18 cellular contexts compared by ENCODE assay signal in genomic region chr9:76902395-76902794, GRCh38.
DNase-seq lines count a peak whose midpoint lies in the region; ATAC-seq and TF ChIP-seq lines count a peak whose summit lies in the region.
"Had no signal": no experiment of that assay in that cellular context is flagged by ENCODE, and none has a peak within 500 bp of the region (broad histone marks: within the 10 kb centered on the region; RNA-seq: fewer than 3 reads in every experiment).

No MANE protein-coding gene starts in this region.

- H3K27ac ChIP-seq in KOPT-K1 (ENCODE audit: low read depth, low read length, poor library complexity, severe bottlenecking) = peak overlapping the region; percentile 32
- H3K27ac ChIP-seq in VCaP = peak overlapping the region; percentile 85
- H3K27ac ChIP-seq in layer of hippocampus (ENCODE audit: low read depth, low read length) = peak overlapping the region; percentile 42
- H3K27ac ChIP-seq in substantia nigra (ENCODE audit: low read depth, low read length, poor library complexity, severe bottlenecking) = peak overlapping the region; percentile 85
- H3K27ac ChIP-seq: BLaER1, skin epidermis had no signal

- no peaks in the 10 kb centered on the region for H3K36me3 ChIP-seq in KOPT-K1 (ENCODE audit: insufficient read depth, low read length)
- H3K36me3 ChIP-seq: BLaER1 had no signal

- no peaks in the 10 kb centered on the region for H3K27me3 ChIP-seq in layer of hippocampus (ENCODE audit: control insufficient read depth, insufficient read depth, low read length)
- H3K27me3 ChIP-seq: BLaER1 had no signal

- no peak for DNase-seq in substantia nigra (lab: John Stamatoyannopoulos, UW)
- no peak for DNase-seq in activated CD4-positive, alpha-beta T cell treated with anti-CD3 and anti-CD28 coated beads for 4 hours
- DNase-seq in activated CD8-positive, alpha-beta memory T cell treated with anti-CD3 and anti-CD28 coated beads, Interleukin-2, amount 50 U/mL, for 48 hours = no peak
- DNase-seq: activated CD4-positive, alpha-beta memory T cell treated with anti-CD3 and anti-CD28 coated beads, Interleukin-2, amount 10 ng/mL, durations not matched to agents 7 days and 5 days; activated naive CD8-positive, alpha-beta T cell treated with anti-CD3 and anti-CD28 coated beads for 36 hours; DMS79; GDM1; left ventricle myocardium superior; MM.1S; naive thymus-derived CD8-positive, alpha-beta T cell; stimulated activated naive CD8-positive, alpha-beta T cell treated with anti-CD3 and anti-CD28 coated beads, Interleukin-15, amount 100 ng/mL, for 72 hours had no signal

- no peak for TF ChIP-seq CTCF in VCaP (conservative IDR thresholded peaks at IDR 0.05)

- ATAC-seq in HG03565 (IDR thresholded peaks at IDR 0.05; ENCODE audit: unreplicated experiment) (no peak), GM18517 (IDR thresholded peaks at IDR 0.05; ENCODE audit: unreplicated experiment) (no peak)
- ATAC-seq: left ventricle myocardium superior; naive thymus-derived CD8-positive, alpha-beta T cell had no signal

- H3K9me3 ChIP-seq in KOPT-K1 (ENCODE audit: insufficient read depth, low read length, poor library complexity, severe bottlenecking) = no peaks in the 10 kb centered on the region
- H3K9me3 ChIP-seq: BLaER1 had no signal

Comparison
In these comparisons a context has a peak if more than half of its experiments do, and no peak if none do; other contexts are left out.
1. H3K27ac ChIP-seq: peak in every context shown above with its lines; median percentile 85 in VCaP; 85 in substantia nigra; 42 in layer of hippocampus; 32 in KOPT-K1.